In the genomic region with DNA sequence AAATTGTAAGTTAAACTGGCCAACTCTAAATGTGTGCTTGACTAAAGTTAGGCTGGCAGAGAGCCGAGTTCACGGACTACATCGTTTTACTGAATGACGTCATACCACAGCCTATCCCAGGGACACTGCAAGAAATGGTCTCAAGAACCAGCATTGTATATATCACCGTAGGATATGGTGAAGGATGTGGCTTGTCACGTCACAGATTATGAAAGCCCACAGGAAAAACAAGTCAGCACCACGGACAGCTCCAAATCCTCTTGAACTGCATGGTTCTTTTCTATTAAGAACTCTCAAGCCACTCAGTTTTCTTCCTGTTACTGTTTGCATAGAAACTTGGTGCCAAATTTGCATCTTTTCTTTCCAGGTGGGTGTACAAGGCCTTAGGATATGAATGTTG, we compare ENCODE assay signal across 8 cellular contexts.
DNase-seq lines count a peak whose midpoint lies in the region; ATAC-seq, FAIRE-seq and TF ChIP-seq lines count a peak whose summit lies in the region.

No MANE protein-coding gene starts in this region.

- H3K4me1 Mint-ChIP-seq in T-cell (no peaks in the 10 kb centered on the region), astrocyte (ENCODE audit: low read depth, unreplicated experiment) (peaks cover 2% of the 10 kb centered on the region)

- no peak overlapping the region for H3K4me3 Mint-ChIP-seq in T-cell
- H3K4me3 Mint-ChIP-seq in astrocyte (ENCODE audit: unreplicated experiment), result no peak overlapping the region

- H3K9ac ChIP-seq in astrocyte (ENCODE audit: low read length), result no peak overlapping the region

- POLR2A ChIA-PET in T-cell (lab: Charles Lee), result no interaction called here

- H3K4me3 ChIP-seq in astrocyte (ENCODE audit: insufficient read depth, low read depth, low read length), result no peak overlapping the region

- H3K9me3 Mint-ChIP-seq in T-cell, result no peaks in the 10 kb centered on the region
- no peaks in the 10 kb centered on the region for H3K9me3 Mint-ChIP-seq in astrocyte (ENCODE audit: unreplicated experiment)

- H3K4me1 ChIP-seq in astrocyte (ENCODE audit: insufficient read depth, low read length), result peaks cover under 1% of the 10 kb centered on the region

- FAIRE-seq in astrocyte (lab: Jason Lieb, UNC), result no peak

- DNase-seq in NCI-H2196 (lab: John Stamatoyannopoulos, UW; ENCODE audit: unreplicated experiment) (peak; percentile 19), NCI-H2196 treated with DMSO at 0.1 percent for 48 hours (lab: John Stamatoyannopoulos, UW; ENCODE audit: unreplicated experiment) (no peak), T-cell (peak; percentile 11 to 71 (median 56)), astrocyte (ENCODE audit: low read depth) (peak; percentile 57), left lobe of liver (ENCODE audit: low spot score) (no peak)
- peak; percentile 10 to 12 for DNase-seq in stimulated activated CD8-positive, alpha-beta memory T cell treated with anti-CD3 and anti-CD28 coated beads, Interleukin-4, amount 100 ng/mL, for 1 hour (ENCODE audit: low read depth in 2 of 2, low spot score in 1 of 2)

- TF ChIP-seq CTCF in astrocyte (IDR thresholded peaks at IDR 0.05; ENCODE audit: insufficient read depth, low read depth, low read length), result no peak

- ATAC-seq in T-cell (replicated peaks in 1 of 4) (peak in 2 of 4 experiments; percentile 59 to 63), left lobe of liver (peak; percentile 44), GM18505 (IDR thresholded peaks at IDR 0.05; ENCODE audit: unreplicated experiment) (no peak), GM18511 (IDR thresholded peaks at IDR 0.05; ENCODE audit: unreplicated experiment) (no peak)

- H4K20me1 ChIP-seq in astrocyte (ENCODE audit: insufficient read depth, low read length), result no peaks in the 10 kb centered on the region

- no peak overlapping the region for H2AFZ ChIP-seq in astrocyte (ENCODE audit: low read depth, low read length)

- H3K4me2 ChIP-seq in astrocyte (ENCODE audit: low read length), result no peak overlapping the region

- H3K27ac Mint-ChIP-seq in T-cell, result no peak overlapping the region
- no peak overlapping the region for H3K27ac Mint-ChIP-seq in astrocyte (ENCODE audit: unreplicated experiment)

- no peaks in the 10 kb centered on the region for H3K9me3 ChIP-seq in astrocyte (ENCODE audit: insufficient read depth, low read depth, low read length)

- H3K79me2 ChIP-seq in astrocyte (ENCODE audit: insufficient read depth, low read length), result no peaks in the 10 kb centered on the region

- no peak overlapping the region for H3K27ac ChIP-seq in astrocyte (ENCODE audit: low read depth, low read length)

- H3K36me3 Mint-ChIP-seq in T-cell (no peaks in the 10 kb centered on the region), astrocyte (ENCODE audit: low read depth, unreplicated experiment) (no peaks in the 10 kb centered on the region)

- H3K36me3 ChIP-seq in astrocyte (ENCODE audit: insufficient read depth, low read length), result no peaks in the 10 kb centered on the region

- peaks cover 9% of the 10 kb centered on the region for H3K27me3 ChIP-seq in astrocyte (ENCODE audit: insufficient read depth, low read length)

- CTCF ChIA-PET in T-cell (lab: Charles Lee), result no interaction called here

- no peak for TF ChIP-seq POLR2A in GM18505 (IDR thresholded peaks at IDR 0.05; ENCODE audit: borderline replicate concordance, extremely low read depth, insufficient read depth, insufficient read length)

- H3K27me3 Mint-ChIP-seq in T-cell (peaks cover 3 to 12% of the 10 kb centered on the region in 2 donors), astrocyte (ENCODE audit: low read depth, unreplicated experiment) (peaks cover 4% of the 10 kb centered on the region)

Comparison
In these comparisons a context has a peak if more than half of its experiments do, and no peak if none do; other contexts are left out.
1. DNase-seq: peak in NCI-H2196 (single experiment), T-cell (34 of 34), astrocyte (single experiment) and stimulated activated CD8-positive, alpha-beta memory T cell treated with anti-CD3 and anti-CD28 coated beads, Interleukin-4, amount 100 ng/mL, for 1 hour (2 of 2); none in NCI-H2196 treated with DMSO at 0.1 percent for 48 hours (single experiment) and left lobe of liver (single experiment).